Comparison of ENCODE assay signal across 8 cellular contexts in genomic region chr22:43378011-43378704, GRCh38. TPM values are rescaled to one million over a fixed set of nuclear protein-coding genes. Genes with fewer than 3 reads are reported as not detected.
DNase-seq lines count a peak whose midpoint lies in the region; ATAC-seq, FAIRE-seq and TF ChIP-seq lines count a peak whose summit lies in the region.

No MANE protein-coding gene starts in this region.

- TF ChIP-seq POLR2A in HCT116 (IDR thresholded peaks at IDR 0.05; ENCODE audit: borderline replicate concordance, extremely low read depth, insufficient read depth, insufficient read length) = no peak
- no peak for TF ChIP-seq POLR2A in HepG2 (IDR thresholded peaks at IDR 0.05; ENCODE audit: insufficient read depth in 1 of 2, low read depth in 2 of 2, low read length in 2 of 2)

- no peak overlapping the region for H3K27ac ChIP-seq in HCT116 (ENCODE audit: low read depth, low read length)
- H3K27ac ChIP-seq in HepG2 (ENCODE audit: extremely low read length, insufficient read depth, low read length) = peak overlapping the region; percentile 35
- H3K27ac ChIP-seq in mammary epithelial cell (ENCODE audit: insufficient read depth, low read depth, low read length) = no peak overlapping the region

- no peak for ATAC-seq in HCT116
- ATAC-seq in HepG2 = peak; percentile 90
- ATAC-seq in HG02870 (IDR thresholded peaks at IDR 0.05; ENCODE audit: unreplicated experiment) = no peak

- no peaks in the 10 kb centered on the region for H3K9me2 ChIP-seq in HCT116 (ENCODE audit: insufficient read depth)

- WGBS in HepG2 (ENCODE audit: low lambda C conversion rate) = under 1% methylated on average over 7 of the region's 7 CpGs
- WGBS in mammary epithelial cell (ENCODE audit: low coverage, missing lambda C conversion rate) = 62% methylated on average over 6 of the region's 7 CpGs

- H3K4me2 ChIP-seq in HCT116 (ENCODE audit: low read length) = no peak overlapping the region
- H3K4me2 ChIP-seq in HepG2 (ENCODE audit: low read depth, low read length) = peak overlapping the region; percentile 58
- H3K4me2 ChIP-seq in mammary epithelial cell (ENCODE audit: insufficient read depth, low read depth, low read length) = no peak overlapping the region

- intact Hi-C loops in HCT116 (cut with micrococcal nuclease) = no loop called here
- intact Hi-C loops in HepG2 (cut with micrococcal nuclease; ENCODE audit: unreplicated experiment) = no loop called here
- intact Hi-C loops in mammary epithelial cell (cut with micrococcal nuclease) = no loop called here

- H3K4me1 ChIP-seq in HCT116 (ENCODE audit: control insufficient read depth in 1 of 2, insufficient read depth in 2 of 2, low read length in 2 of 2) (no peaks in the 10 kb centered on the region), HepG2 (ENCODE audit: insufficient read depth, low read length) (peaks cover 54% of the 10 kb centered on the region), mammary epithelial cell (ENCODE audit: insufficient read depth, low read length) (no peaks in the 10 kb centered on the region)

- H3K9me3 ChIP-seq in HCT116 (ENCODE audit: control insufficient read depth in 1 of 2, insufficient read depth in 1 of 2, low read depth in 1 of 2, low read length in 2 of 2) (no peaks in the 10 kb centered on the region), HepG2 (ENCODE audit: low read length) (no peaks in the 10 kb centered on the region), mammary epithelial cell (replicated peaks; ENCODE audit: insufficient read depth, low read length) (no peaks in the 10 kb centered on the region)

- H3K36me3 ChIP-seq in HCT116 (ENCODE audit: control insufficient read depth in 1 of 2, insufficient read depth in 2 of 2, low read length in 2 of 2) (no peaks in the 10 kb centered on the region), HepG2 (replicated peaks in 1 of 2; ENCODE audit: control insufficient read depth in 1 of 2, insufficient read depth in 2 of 2, low read length in 2 of 2) (no peaks in the 10 kb centered on the region), mammary epithelial cell (ENCODE audit: insufficient read depth, low read length) (no peaks in the 10 kb centered on the region)

- FAIRE-seq in HepG2 (lab: Jason Lieb, UNC) = peak; percentile 93

- H3K4me3 ChIP-seq in HCT116 (replicated peaks in 1 of 2; ENCODE audit: low read depth in 1 of 2, low read length in 2 of 2) = no peak overlapping the region
- peak overlapping the region in 2 of 3 experiments; percentile 11 to 14; a peak in 2 of 6 replicates for H3K4me3 ChIP-seq in HepG2 (replicated peaks in 1 of 3; ENCODE audit: insufficient read depth in 1 of 3, low read depth in 2 of 3, low read length in 3 of 3)
- H3K4me3 ChIP-seq in mammary epithelial cell (replicated peaks in 1 of 3; ENCODE audit: insufficient read depth in 1 of 3, low read depth in 2 of 3, low read length in 3 of 3) = no peak overlapping the region

- H3K27me3 ChIP-seq in HCT116 (ENCODE audit: insufficient read depth, low read length) (peaks cover 9% of the 10 kb centered on the region; the same call in 1 of the 2 replicates), HepG2 (ENCODE audit: control insufficient read depth in 1 of 2, insufficient read depth in 2 of 2, low read length in 2 of 2) (no peaks in the 10 kb centered on the region), mammary epithelial cell (ENCODE audit: insufficient read depth, low read length) (peaks cover 5% of the 10 kb centered on the region)

- POLR2A ChIA-PET in HCT116 (lab: Charles Lee) (no interaction called here), HepG2 (lab: Yijun Ruan, JAX) (interaction anchor here (1.0 to 1.2 kb wide), 2 partner anchors 11 to 191 kb away, joined by 3 to 6 read pairs; partner anchors contain the start of gene TTLL12)

- no peak for TF ChIP-seq CTCF in HCT116 (IDR thresholded peaks at IDR 0.05 in 2 of 3, conservative IDR thresholded peaks at IDR 0.05 in 1 of 3; ENCODE audit: borderline replicate concordance in 1 of 3, insufficient read depth in 1 of 3, low read depth in 2 of 3, low read length in 2 of 3)
- TF ChIP-seq CTCF in HepG2 (CRISPR knock-in tag; IDR thresholded peaks at IDR 0.05) = no peak
- no peak for TF ChIP-seq CTCF in mammary epithelial cell (conservative IDR thresholded peaks at IDR 0.05 in 1 of 2, IDR thresholded peaks at IDR 0.05 in 1 of 2; ENCODE audit: extremely low read depth in 1 of 2, insufficient read depth in 1 of 2, low read depth in 1 of 2, low read length in 2 of 2)

- H3K79me2 ChIP-seq in HCT116 (ENCODE audit: insufficient read depth, low read length) = no peaks in the 10 kb centered on the region
- H3K79me2 ChIP-seq in HepG2 (ENCODE audit: insufficient read depth, low read length) = no peaks in the 10 kb centered on the region
- no peaks in the 10 kb centered on the region for H3K79me2 ChIP-seq in mammary epithelial cell (ENCODE audit: insufficient read depth, low read length)

- BruUV-seq in HCT116 (replicated peaks; lab: Mats Ljungman, UMichigan) = no TSS peak
- BruUV-seq in HepG2 (replicated peaks; lab: Mats Ljungman, UMichigan) = no TSS peak
- no TSS peak for BruUV-seq in mammary epithelial cell (replicated peaks; lab: Mats Ljungman, UMichigan)

- CTCF ChIA-PET in HCT116 (lab: Charles Lee) = interaction anchor here (0.7 to 1.4 kb wide), 4 partner anchors 9 to 452 kb away, joined by 3 to 4 read pairs (median 4); no protein-coding TSS in a partner anchor
- CTCF ChIA-PET in HepG2 (lab: Yijun Ruan, JAX; ENCODE audit: low intra/inter-chr PET ratio, low total read pairs) = no interaction called here
- CTCF ChIA-PET in mammary epithelial cell (lab: Charles Lee; ENCODE audit: low non-redundant PET) = no interaction called here

- H2AFZ ChIP-seq in HCT116 (ENCODE audit: low read depth, low read length, poor library complexity, severe bottlenecking) (no peak overlapping the region), HepG2 (ENCODE audit: low read length) (no peak overlapping the region), mammary epithelial cell (ENCODE audit: low read depth, low read length) (no peak overlapping the region)

- H3K9ac ChIP-seq in HCT116 (ENCODE audit: low read length) = no peak overlapping the region
- no peak overlapping the region for H3K9ac ChIP-seq in HepG2 (ENCODE audit: insufficient read depth, low read depth, low read length)
- H3K9ac ChIP-seq in mammary epithelial cell (ENCODE audit: insufficient read depth, low read length) = no peak overlapping the region

- TF ChIP-seq EP300 in HepG2 (IDR thresholded peaks at IDR 0.05; ENCODE audit: low read depth in 2 of 2, low read length in 2 of 2) (peak in 1 of 2 experiments; percentile 84; a peak in 2 of 4 replicates), HepG2 (CRISPR knock-in tag; IDR thresholded peaks at IDR 0.05; ENCODE audit: borderline replicate concordance) (peak; percentile 57; the same call in 1 of the 2 replicates)

- in situ Hi-C loops in HepG2 (cut with HindIII; ENCODE audit: extremely low pct_ligation_motif_present, low pct_unique_long_range_greater_than_20kb) (no loop called here), mammary epithelial cell (cut with MboI; ENCODE audit: low sequenced_read_pairs in 2 of 2) (loop anchor here in 1 of 2 donors (25.0 kb wide), 1 partner anchor 434 kb away; the partner anchor contains the start of gene EFCAB6)

- H4K20me1 ChIP-seq in HCT116 (ENCODE audit: insufficient read depth) (no peaks in the 10 kb centered on the region), HepG2 (ENCODE audit: insufficient read depth, low read length) (no peaks in the 10 kb centered on the region), mammary epithelial cell (ENCODE audit: insufficient read depth, low read length) (no peaks in the 10 kb centered on the region)

- DNase-seq in EL = peak; percentile 39
- DNase-seq in HCT116 (ENCODE audit: low read depth, low spot score) = no peak
- DNase-seq in RPMI7951 (ENCODE audit: low read depth) = peak; percentile 87
- DNase-seq in HepG2 (ENCODE audit: low spot score) = peak; percentile 97
- DNase-seq in SK-N-DZ (ENCODE audit: low spot score) = no peak
- no peak for DNase-seq in NCI-H774 (lab: John Stamatoyannopoulos, UW)
- no peak for DNase-seq in mammary epithelial cell

- dilution Hi-C loops in mammary epithelial cell (cut with HindIII; ENCODE audit: low sequenced_read_pairs) = no loop called here

- RAD21 ChIA-PET in HCT116 (lab: Charles Lee; ENCODE audit: low non-redundant PET in 1 of 2, low total read pairs in 2 of 2, uncharacterized antibody in 2 of 2, unreplicated experiment in 2 of 2) = no interaction called here

- no peak for TF ChIP-seq RAD21 in HCT116 (IDR thresholded peaks at IDR 0.05; ENCODE audit: low read depth)
- TF ChIP-seq RAD21 in HepG2 (CRISPR knock-in tag; IDR thresholded peaks at IDR 0.05) = no peak

RNA-seq across cellular contexts. Expression of gene MPPED1, which starts 33.7 kb away (rescaled TPM):
- total RNA-seq in HCT116 (2021; ENCODE audit: unreplicated experiment) = not detected
- polyA plus RNA-seq in HCT116 (2012) = not detected in 2 replicates
- not detected in 2 replicates for total RNA-seq in RPMI7951 (2014; rRNA removed; shearing (Covaris generic))
- total RNA-seq in HepG2 (2016; rRNA removed; fragmentation: Illumina TruSeq; extraction: Trizol) = not detected in 2 replicates
- not detected in 2 replicates for total RNA-seq in HepG2 (2016; cell fraction: cytosol; rRNA removed; fragmentation: Illumina TruSeq; extraction: Trizol; ENCODE audit: low read depth)
- total RNA-seq in HepG2 (2016; cell fraction: insoluble cytoplasmic fraction; rRNA removed; fragmentation: Illumina TruSeq; extraction: Trizol) = not detected in 2 replicates
- total RNA-seq in HepG2 (2016; cell fraction: membrane; rRNA removed; fragmentation: Illumina TruSeq; extraction: Trizol) = not detected in 2 replicates
- not detected in 2 replicates for total RNA-seq in HepG2 (2016; cell fraction: nucleus; rRNA removed; fragmentation: Illumina TruSeq; extraction: Trizol)
- 0.77 and 1.2 TPM in 2 replicates for polyA plus RNA-seq in HepG2 (2011; rRNA removed)
- polyA plus RNA-seq in HepG2 (2011; cell fraction: cytosol; rRNA removed) = 0.78 and 0.81 TPM in 2 replicates
- 0.59 and 0.83 TPM in 2 replicates for polyA plus RNA-seq in HepG2 (2011; cell fraction: nucleus; rRNA removed)
- polyA plus RNA-seq in HepG2 (2012) = 0.63 and 0.94 TPM in 2 replicates
- polyA plus RNA-seq in HepG2 (2016; cell fraction: cytosol; fragmentation: Illumina TruSeq; extraction: Trizol; ENCODE audit: low read depth) = not detected in 2 replicates
- polyA plus RNA-seq in HepG2 (2016; cell fraction: insoluble cytoplasmic fraction; fragmentation: Illumina TruSeq; extraction: Trizol; ENCODE audit: low read depth) = not detected in 2 replicates
- not detected in 2 replicates for polyA plus RNA-seq in HepG2 (2016; cell fraction: membrane; fragmentation: Illumina TruSeq; extraction: Trizol; ENCODE audit: low read depth)
- not detected in 2 replicates for polyA plus RNA-seq in HepG2 (2016; cell fraction: nucleus; fragmentation: Illumina TruSeq; extraction: Trizol; ENCODE audit: insufficient read depth, low read depth)
- polyA minus RNA-seq in HepG2 (2011; rRNA and poly(A)+ RNA removed; ENCODE audit: low replicate concordance) = 0.90 TPM in 1 of 2 replicates, not detected in the other
- polyA minus RNA-seq in HepG2 (2011; cell fraction: cytosol; rRNA and poly(A)+ RNA removed) = 0.44 and 0.49 TPM in 2 replicates
- polyA minus RNA-seq in HepG2 (2011; cell fraction: nucleus; rRNA and poly(A)+ RNA removed) = 0.26 and 0.75 TPM in 2 replicates
- not detected in 2 replicates for polyA plus RNA-seq in SK-N-DZ (2014; cell fraction: cytosol; rRNA removed)
- not detected in 2 replicates for polyA plus RNA-seq in SK-N-DZ (2014; cell fraction: nucleus; rRNA removed)
- total RNA-seq in mammary epithelial cell = not detected
- not detected for polyA plus RNA-seq in mammary epithelial cell
- not detected for polyA minus RNA-seq in mammary epithelial cell

RNA-seq across cellular contexts. Expression of gene SCUBE1, which starts 35.0 kb away (rescaled TPM):
- total RNA-seq in HCT116 (2021; ENCODE audit: unreplicated experiment) = 3.9 TPM
- 1.9 and 3.1 TPM in 2 replicates for polyA plus RNA-seq in HCT116 (2012)
- total RNA-seq in RPMI7951 (2014; rRNA removed; shearing (Covaris generic)) = 7.0 and 9.2 TPM in 2 replicates
- under 0.01 TPM in 1 of 2 replicates, not detected in the other for total RNA-seq in HepG2 (2016; rRNA removed; fragmentation: Illumina TruSeq; extraction: Trizol)
- total RNA-seq in HepG2 (2016; cell fraction: cytosol; rRNA removed; fragmentation: Illumina TruSeq; extraction: Trizol; ENCODE audit: low read depth) = not detected in 2 replicates
- under 0.01 and 0.06 TPM in 2 replicates for total RNA-seq in HepG2 (2016; cell fraction: insoluble cytoplasmic fraction; rRNA removed; fragmentation: Illumina TruSeq; extraction: Trizol)
- total RNA-seq in HepG2 (2016; cell fraction: membrane; rRNA removed; fragmentation: Illumina TruSeq; extraction: Trizol) = 0.06 TPM in 1 of 2 replicates, not detected in the other
- total RNA-seq in HepG2 (2016; cell fraction: nucleus; rRNA removed; fragmentation: Illumina TruSeq; extraction: Trizol) = not detected in 2 replicates
- 0.04 and 0.05 TPM in 2 replicates for polyA plus RNA-seq in HepG2 (2011; rRNA removed)
- 0.05 TPM in 1 of 2 replicates, not detected in the other for polyA plus RNA-seq in HepG2 (2011; cell fraction: cytosol; rRNA removed)
- polyA plus RNA-seq in HepG2 (2011; cell fraction: nucleus; rRNA removed) = 0.02 and 0.09 TPM in 2 replicates
- polyA plus RNA-seq in HepG2 (2012) = not detected in 2 replicates
- not detected in 2 replicates for polyA plus RNA-seq in HepG2 (2016; cell fraction: cytosol; fragmentation: Illumina TruSeq; extraction: Trizol; ENCODE audit: low read depth)
- not detected in 2 replicates for polyA plus RNA-seq in HepG2 (2016; cell fraction: insoluble cytoplasmic fraction; fragmentation: Illumina TruSeq; extraction: Trizol; ENCODE audit: low read depth)
- not detected in 2 replicates for polyA plus RNA-seq in HepG2 (2016; cell fraction: membrane; fragmentation: Illumina TruSeq; extraction: Trizol; ENCODE audit: low read depth)
- not detected in 2 replicates for polyA plus RNA-seq in HepG2 (2016; cell fraction: nucleus; fragmentation: Illumina TruSeq; extraction: Trizol; ENCODE audit: insufficient read depth, low read depth)
- not detected in 2 replicates for polyA minus RNA-seq in HepG2 (2011; rRNA and poly(A)+ RNA removed; ENCODE audit: low replicate concordance)
- not detected in 2 replicates for polyA minus RNA-seq in HepG2 (2011; cell fraction: cytosol; rRNA and poly(A)+ RNA removed)
- polyA minus RNA-seq in HepG2 (2011; cell fraction: nucleus; rRNA and poly(A)+ RNA removed) = not detected in 2 replicates
- polyA plus RNA-seq in SK-N-DZ (2014; cell fraction: cytosol; rRNA removed) = 7.8 and 11.0 TPM in 2 replicates
- 18.2 and 30.1 TPM in 2 replicates for polyA plus RNA-seq in SK-N-DZ (2014; cell fraction: nucleus; rRNA removed)
- total RNA-seq in mammary epithelial cell = not detected
- polyA plus RNA-seq in mammary epithelial cell = not detected
- not detected for polyA minus RNA-seq in mammary epithelial cell

Comparison
In these comparisons a context has a peak if more than half of its experiments do, and no peak if none do; other contexts are left out.
1. DNase-seq: peak in EL (single experiment), RPMI7951 (single experiment) and HepG2 (single experiment); none in HCT116 (single experiment), SK-N-DZ (single experiment), NCI-H774 (single experiment) and mammary epithelial cell (single experiment).
2. H3K4me3 ChIP-seq: peak in HepG2 (2 of 3); none in HCT116 (0 of 2) and mammary epithelial cell (0 of 3).